In the genomic region with DNA sequence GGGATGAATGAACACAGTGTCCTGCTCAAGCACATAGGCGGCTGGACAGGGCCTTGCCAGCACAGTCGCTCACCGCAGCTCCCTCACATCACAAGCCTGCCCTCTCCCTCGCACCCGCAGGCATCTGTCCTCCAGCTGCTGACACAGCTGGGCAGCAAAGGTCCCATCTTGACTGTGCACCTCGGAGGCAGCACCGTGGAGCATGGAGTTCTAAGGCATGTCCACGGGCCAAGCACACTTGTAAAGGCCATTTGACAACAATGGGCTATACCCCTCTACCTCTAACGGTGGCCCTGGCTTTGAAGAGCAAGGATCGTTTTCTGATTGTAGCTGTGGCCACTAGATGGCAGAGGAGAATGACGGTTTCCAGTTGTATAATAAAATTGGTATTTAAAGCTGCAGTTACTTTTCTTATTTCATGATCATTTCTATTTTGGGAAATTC, we compare ENCODE assay signal across 8 cellular contexts. TPM values are rescaled to one million over a fixed set of nuclear protein-coding genes. Genes with fewer than 3 reads are reported as not detected.
DNase-seq lines count a peak whose midpoint lies in the region; ATAC-seq, FAIRE-seq and TF ChIP-seq lines count a peak whose summit lies in the region.

No MANE protein-coding gene starts in this region.

- TF ChIP-seq POLR2A in HepG2 (IDR thresholded peaks at IDR 0.05; ENCODE audit: insufficient read depth in 1 of 2, low read depth in 2 of 2, low read length in 2 of 2) = no peak

- TF ChIP-seq EP300 in HepG2 (IDR thresholded peaks at IDR 0.05; ENCODE audit: low read depth in 2 of 2, low read length in 2 of 2) = no peak
- no peak for TF ChIP-seq EP300 in HepG2 (CRISPR knock-in tag; IDR thresholded peaks at IDR 0.05; ENCODE audit: borderline replicate concordance)

- CTCF ChIA-PET in GM10248 (lab: Yijun Ruan, JAX) = interaction anchor here (0.6 to 2.8 kb wide), 9 partner anchors 9 to 661 kb away, joined by 3 to 16 read pairs (median 3); no protein-coding TSS in a partner anchor
- CTCF ChIA-PET in HepG2 (lab: Yijun Ruan, JAX; ENCODE audit: low intra/inter-chr PET ratio, low total read pairs) = no interaction called here

- POLR2A ChIA-PET in GM10248 (lab: Yijun Ruan, JAX) (no interaction called here), HepG2 (lab: Yijun Ruan, JAX) (no interaction called here)

- no peaks in the 10 kb centered on the region for H3K36me3 ChIP-seq in HepG2 (replicated peaks in 1 of 2; ENCODE audit: control insufficient read depth in 1 of 2, insufficient read depth in 2 of 2, low read length in 2 of 2)

- FAIRE-seq in HepG2 (lab: Jason Lieb, UNC) = peak; percentile 68

- ATAC-seq in HepG2 = peak; percentile 63
- ATAC-seq in GM21825 (IDR thresholded peaks at IDR 0.05; ENCODE audit: unreplicated experiment) = no peak
- no peak for ATAC-seq in GM21528 (IDR thresholded peaks at IDR 0.05; ENCODE audit: low FRiP score, unreplicated experiment)

- in situ Hi-C loops in HepG2 (cut with HindIII; ENCODE audit: extremely low pct_ligation_motif_present, low pct_unique_long_range_greater_than_20kb) = loop anchor here (25.0 kb wide), 1 partner anchor 461 kb away; no protein-coding TSS in a partner anchor

- no peak overlapping the region for H3K4me3 ChIP-seq in HepG2 (replicated peaks in 1 of 3; ENCODE audit: insufficient read depth in 1 of 3, low read depth in 2 of 3, low read length in 3 of 3)

- no peaks in the 10 kb centered on the region for H3K79me2 ChIP-seq in HepG2 (ENCODE audit: insufficient read depth, low read length)

- 0 out of 2 replicates have a peak, but pooled peaks cover 8% of the 10 kb centered on the region for H3K4me1 ChIP-seq in HepG2 (ENCODE audit: insufficient read depth, low read length)

- H4K20me1 ChIP-seq in HepG2 (ENCODE audit: insufficient read depth, low read length) = no peaks in the 10 kb centered on the region

- H3K4me2 ChIP-seq in HepG2 (ENCODE audit: low read depth, low read length) = no peak overlapping the region

- no peak overlapping the region for H3K27ac ChIP-seq in HepG2 (ENCODE audit: extremely low read length, insufficient read depth, low read length)

- DNase-seq in AG08396 (ENCODE audit: low spot score) (peak; percentile 26), GM10248 (ENCODE audit: extremely low spot score) (no peak), NCI-H2227 treated with DMSO at 0.1 percent for 48 hours (lab: John Stamatoyannopoulos, UW) (peak; percentile 55), cerebellum (ENCODE audit: low spot score) (peak; percentile 3), HepG2 (ENCODE audit: low spot score) (peak; percentile 4), mucosa of gallbladder (ENCODE audit: low spot score) (no peak)

- no peak overlapping the region for H3K9ac ChIP-seq in HepG2 (ENCODE audit: insufficient read depth, low read depth, low read length)

- H2AFZ ChIP-seq in HepG2 (ENCODE audit: low read length) = no peak overlapping the region

- 60% methylated on average over 5 of the region's 11 CpGs for WGBS in HepG2 (ENCODE audit: low lambda C conversion rate)

- H3K9me3 ChIP-seq in HepG2 (ENCODE audit: low read length) = no peaks in the 10 kb centered on the region

- no peak for TF ChIP-seq RAD21 in HepG2 (CRISPR knock-in tag; IDR thresholded peaks at IDR 0.05)

- TF ChIP-seq CTCF in GM10248 (IDR thresholded peaks at IDR 0.05; ENCODE audit: control extremely low read depth, extremely low read depth, low read depth, missing control alignments) = peak; percentile 45
- TF ChIP-seq CTCF in HepG2 (CRISPR knock-in tag; IDR thresholded peaks at IDR 0.05) = peak; percentile 57

- no peaks in the 10 kb centered on the region for H3K27me3 ChIP-seq in HepG2 (ENCODE audit: control insufficient read depth in 1 of 2, insufficient read depth in 2 of 2, low read length in 2 of 2)

- no TSS peak for BruUV-seq in HepG2 (replicated peaks; lab: Mats Ljungman, UMichigan)

- intact Hi-C loops in HepG2 (cut with micrococcal nuclease; ENCODE audit: unreplicated experiment) = no loop called here

TF ChIP-seq in HepG2, 621 proteins besides CTCF, POLR2A, EP300 and RAD21:
- TF ChIP-seq ZNF460 (CRISPR knock-in tag; IDR thresholded peaks at IDR 0.05; ENCODE audit: borderline replicate concordance) (no peak), NFYC (CRISPR knock-in tag; IDR thresholded peaks at IDR 0.05) (no peak), ZNF713 (CRISPR knock-in tag; IDR thresholded peaks at IDR 0.05) (no peak), ZNF777 (CRISPR knock-in tag; IDR thresholded peaks at IDR 0.05) (no peak), ZNF816 (CRISPR knock-in tag; IDR thresholded peaks at IDR 0.05; ENCODE audit: borderline replicate concordance) (no peak), TBX2 (CRISPR knock-in tag; IDR thresholded peaks at IDR 0.05; ENCODE audit: borderline replicate concordance) (no peak), ASH2L (IDR thresholded peaks at IDR 0.05; ENCODE audit: insufficient read length, low read depth, low read length) (no peak), ZNF556 (CRISPR knock-in tag; IDR thresholded peaks at IDR 0.05; ENCODE audit: borderline replicate concordance) (no peak), STAG1 (CRISPR knock-in tag; IDR thresholded peaks at IDR 0.05) (peak; percentile 19; the same call in 1 of the 2 replicates), SMAD9 (CRISPR knock-in tag; IDR thresholded peaks at IDR 0.05) (no peak), HDAC2 (CRISPR knock-in tag; IDR thresholded peaks at IDR 0.05) (no peak)
- TF ChIP-seq, protein P1, sequence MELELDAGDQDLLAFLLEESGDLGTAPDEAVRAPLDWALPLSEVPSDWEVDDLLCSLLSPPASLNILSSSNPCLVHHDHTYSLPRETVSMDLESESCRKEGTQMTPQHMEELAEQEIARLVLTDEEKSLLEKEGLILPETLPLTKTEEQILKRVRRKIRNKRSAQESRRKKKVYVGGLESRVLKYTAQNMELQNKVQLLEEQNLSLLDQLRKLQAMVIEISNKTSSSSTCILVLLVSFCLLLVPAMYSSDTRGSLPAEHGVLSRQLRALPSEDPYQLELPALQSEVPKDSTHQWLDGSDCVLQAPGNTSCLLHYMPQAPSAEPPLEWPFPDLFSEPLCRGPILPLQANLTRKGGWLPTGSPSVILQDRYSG (CRISPR knock-in tag; IDR thresholded peaks at IDR 0.05) = no peak
- TF ChIP-seq, protein P2, sequence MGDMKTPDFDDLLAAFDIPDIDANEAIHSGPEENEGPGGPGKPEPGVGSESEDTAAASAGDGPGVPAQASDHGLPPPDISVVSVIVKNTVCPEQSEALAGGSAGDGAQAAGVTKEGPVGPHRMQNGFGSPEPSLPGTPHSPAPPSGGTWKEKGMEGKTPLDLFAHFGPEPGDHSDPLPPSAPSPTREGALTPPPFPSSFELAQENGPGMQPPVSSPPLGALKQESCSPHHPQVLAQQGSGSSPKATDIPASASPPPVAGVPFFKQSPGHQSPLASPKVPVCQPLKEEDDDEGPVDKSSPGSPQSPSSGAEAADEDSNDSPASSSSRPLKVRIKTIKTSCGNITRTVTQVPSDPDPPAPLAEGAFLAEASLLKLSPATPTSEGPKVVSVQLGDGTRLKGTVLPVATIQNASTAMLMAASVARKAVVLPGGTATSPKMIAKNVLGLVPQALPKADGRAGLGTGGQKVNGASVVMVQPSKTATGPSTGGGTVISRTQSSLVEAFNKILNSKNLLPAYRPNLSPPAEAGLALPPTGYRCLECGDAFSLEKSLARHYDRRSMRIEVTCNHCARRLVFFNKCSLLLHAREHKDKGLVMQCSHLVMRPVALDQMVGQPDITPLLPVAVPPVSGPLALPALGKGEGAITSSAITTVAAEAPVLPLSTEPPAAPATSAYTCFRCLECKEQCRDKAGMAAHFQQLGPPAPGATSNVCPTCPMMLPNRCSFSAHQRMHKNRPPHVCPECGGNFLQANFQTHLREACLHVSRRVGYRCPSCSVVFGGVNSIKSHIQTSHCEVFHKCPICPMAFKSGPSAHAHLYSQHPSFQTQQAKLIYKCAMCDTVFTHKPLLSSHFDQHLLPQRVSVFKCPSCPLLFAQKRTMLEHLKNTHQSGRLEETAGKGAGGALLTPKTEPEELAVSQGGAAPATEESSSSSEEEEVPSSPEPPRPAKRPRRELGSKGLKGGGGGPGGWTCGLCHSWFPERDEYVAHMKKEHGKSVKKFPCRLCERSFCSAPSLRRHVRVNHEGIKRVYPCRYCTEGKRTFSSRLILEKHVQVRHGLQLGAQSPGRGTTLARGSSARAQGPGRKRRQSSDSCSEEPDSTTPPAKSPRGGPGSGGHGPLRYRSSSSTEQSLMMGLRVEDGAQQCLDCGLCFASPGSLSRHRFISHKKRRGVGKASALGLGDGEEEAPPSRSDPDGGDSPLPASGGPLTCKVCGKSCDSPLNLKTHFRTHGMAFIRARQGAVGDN (CRISPR knock-in tag; IDR thresholded peaks at IDR 0.05) = peak; percentile 20; the same call in 1 of the 2 replicates
TF ChIP-seq in HepG2: peak in this region for 2.

RNA-seq across cellular contexts. Expression of a gene that starts 53.8 kb away (rescaled TPM):
- total RNA-seq in cerebellum (2.0 TPM), HepG2 (2016; rRNA removed; fragmentation: Illumina TruSeq; extraction: Trizol) (0.02 TPM in 1 of 2 replicates, not detected in the other), mucosa of gallbladder (0.20 TPM)
- not detected in 2 replicates for total RNA-seq in HepG2 (2016; cell fraction: cytosol; rRNA removed; fragmentation: Illumina TruSeq; extraction: Trizol; ENCODE audit: low read depth)
- 0.06 TPM in 1 of 2 replicates, not detected in the other for total RNA-seq in HepG2 (2016; cell fraction: insoluble cytoplasmic fraction; rRNA removed; fragmentation: Illumina TruSeq; extraction: Trizol)
- total RNA-seq in HepG2 (2016; cell fraction: membrane; rRNA removed; fragmentation: Illumina TruSeq; extraction: Trizol) = not detected in 2 replicates
- total RNA-seq in HepG2 (2016; cell fraction: nucleus; rRNA removed; fragmentation: Illumina TruSeq; extraction: Trizol) = not detected in 2 replicates
- polyA plus RNA-seq in HepG2 (2011; rRNA removed) = 0.17 and 0.26 TPM in 2 replicates
- 0.32 and 0.43 TPM in 2 replicates for polyA plus RNA-seq in HepG2 (2011; cell fraction: cytosol; rRNA removed)
- polyA plus RNA-seq in HepG2 (2011; cell fraction: nucleus; rRNA removed) = 0.11 and 0.14 TPM in 2 replicates
- 0.08 and 0.09 TPM in 2 replicates for polyA plus RNA-seq in HepG2 (2012)
- not detected in 2 replicates for polyA plus RNA-seq in HepG2 (2016; cell fraction: cytosol; fragmentation: Illumina TruSeq; extraction: Trizol; ENCODE audit: low read depth)
- polyA plus RNA-seq in HepG2 (2016; cell fraction: insoluble cytoplasmic fraction; fragmentation: Illumina TruSeq; extraction: Trizol; ENCODE audit: low read depth) = not detected in 2 replicates
- not detected in 2 replicates for polyA plus RNA-seq in HepG2 (2016; cell fraction: membrane; fragmentation: Illumina TruSeq; extraction: Trizol; ENCODE audit: low read depth)
- polyA plus RNA-seq in HepG2 (2016; cell fraction: nucleus; fragmentation: Illumina TruSeq; extraction: Trizol; ENCODE audit: insufficient read depth, low read depth) = not detected in 2 replicates
- polyA minus RNA-seq in HepG2 (2011; rRNA and poly(A)+ RNA removed; ENCODE audit: low replicate concordance) = 0.80 TPM in 1 of 2 replicates, not detected in the other
- polyA minus RNA-seq in HepG2 (2011; cell fraction: cytosol; rRNA and poly(A)+ RNA removed) = 0.20 TPM in 1 of 2 replicates, not detected in the other
- 0.13 TPM in 1 of 2 replicates, not detected in the other for polyA minus RNA-seq in HepG2 (2011; cell fraction: nucleus; rRNA and poly(A)+ RNA removed)

Comparison
In these comparisons a context has a peak if more than half of its experiments do, and no peak if none do; other contexts are left out.
1. DNase-seq: peak in AG08396 (single experiment), NCI-H2227 treated with DMSO at 0.1 percent for 48 hours (single experiment), cerebellum (single experiment) and HepG2 (single experiment); none in GM10248 (single experiment) and mucosa of gallbladder (single experiment).